ENCODE assay signal across 14 cellular contexts in genomic region chr11:22808559-22809197, GRCh38. TPM values are rescaled to one million over a fixed set of nuclear protein-coding genes. Genes with fewer than 3 reads are reported as not detected.
DNase-seq lines count a peak whose midpoint lies in the region; ATAC-seq, FAIRE-seq and TF ChIP-seq lines count a peak whose summit lies in the region.
"Had no signal": no experiment of that assay in that cellular context is flagged by ENCODE, and none has a peak within 500 bp of the region (broad histone marks: within the 10 kb centered on the region; RNA-seq: fewer than 3 reads in every experiment).

No MANE protein-coding gene starts in this region.

- H3K27ac ChIP-seq in endothelial cell of umbilical vein (ENCODE audit: insufficient read depth, low read depth, low read length) (peak overlapping the region; percentile 52), right lobe of liver (no peak overlapping the region)
- H3K27ac ChIP-seq: vagina had no signal

- TF ChIP-seq POLR2A in endothelial cell of umbilical vein (IDR thresholded peaks at IDR 0.05; ENCODE audit: low read depth, low read length) (peak; percentile 19), right lobe of liver (IDR thresholded peaks at IDR 0.05) (no peak)

- no peaks in the 10 kb centered on the region for H3K9me1 ChIP-seq in endothelial cell of umbilical vein (replicated peaks; ENCODE audit: control insufficient read depth, extremely low read depth, insufficient read depth, low read length)

- dilution Hi-C loops in endothelial cell of umbilical vein (cut with MboI; ENCODE audit: extremely low pct_ligation_motif_present, low sequenced_read_pairs): no loop called here

- intact Hi-C loops in endothelial cell of umbilical vein (cut with micrococcal nuclease) (loop anchor here (1.0 kb wide), 4 partner anchors 16 to 183 kb away; partner anchors contain the start of genes FANCF and SVIP), right lobe of liver (cut with DNase I) (no loop called here)

- no peaks in the 10 kb centered on the region for H4K20me1 ChIP-seq in endothelial cell of umbilical vein (replicated peaks; ENCODE audit: control insufficient read depth, extremely low read depth, insufficient read depth, low read length)

- H3K79me2 ChIP-seq in endothelial cell of umbilical vein (ENCODE audit: control insufficient read depth, insufficient read depth, low read length): no peaks in the 10 kb centered on the region

- peak overlapping the region; percentile 60 for H3K4me2 ChIP-seq in endothelial cell of umbilical vein (ENCODE audit: insufficient read depth, low read length)

- DNase-seq in endothelial cell of umbilical vein (ENCODE audit: low read depth, low spot score) (no peak), right lobe of liver (no peak), RKO (ENCODE audit: low spot score) (no peak)
- DNase-seq in stimulated activated CD4-positive, alpha-beta T cell treated with anti-CD3 and anti-CD28 coated beads, Interleukin-4, amount 100 ng/mL, for 4 hours: no peak
- no peak for DNase-seq in activated T-cell treated with anti-CD3 and anti-CD28 coated beads, Interleukin-2, amount 50 U/mL, for 72 hours
- DNase-seq: activated B cell treated with CpG ODN at 0.5 μM for 24 hours, NCI-H1436 had no signal

- no peak overlapping the region for H3K9ac ChIP-seq in endothelial cell of umbilical vein (replicated peaks; ENCODE audit: extremely low read depth, insufficient read depth, low read length)

- peak overlapping the region; percentile 4 for H2AFZ ChIP-seq in endothelial cell of umbilical vein (ENCODE audit: low read depth, low read length)

- H3K4me3 Mint-ChIP-seq in activated T-cell treated with anti-CD3 and anti-CD28 coated beads, Interleukin-2, amount 50 U/mL, for 72 hours: no peak overlapping the region
- H3K4me3 Mint-ChIP-seq: activated B cell treated with CpG ODN at 0.5 μM for 24 hours had no signal

- H3K36me3 ChIP-seq in endothelial cell of umbilical vein (ENCODE audit: control insufficient read depth in 2 of 2, extremely low read depth in 1 of 2, insufficient read depth in 2 of 2, low read length in 2 of 2) (no peaks in the 10 kb centered on the region), right lobe of liver (peaks cover 0 to 10% (median 0%) of the 10 kb centered on the region in 4 donors)
- H3K36me3 ChIP-seq: vagina had no signal

- H3K4me3 ChIP-seq in endothelial cell of umbilical vein (replicated peaks in 1 of 3; ENCODE audit: insufficient read depth in 1 of 3, low read depth in 1 of 3, low read length in 3 of 3) (peak overlapping the region in 1 of 3 experiments; percentile 16), right lobe of liver (no peak overlapping the region)
- H3K4me3 ChIP-seq: lung, vagina had no signal

- no peaks in the 10 kb centered on the region for H3K27me3 ChIP-seq in endothelial cell of umbilical vein (ENCODE audit: control insufficient read depth in 2 of 2, insufficient read depth in 2 of 2, low read length in 2 of 2)
- H3K27me3 ChIP-seq in right lobe of liver: no peaks in the 10 kb centered on the region
- H3K27me3 ChIP-seq: vagina had no signal

- H3K9me3 Mint-ChIP-seq in activated T-cell treated with anti-CD3 and anti-CD28 coated beads, Interleukin-2, amount 50 U/mL, for 72 hours: peaks cover 3% of the 10 kb centered on the region in 2 donors
- H3K9me3 Mint-ChIP-seq: activated B cell treated with CpG ODN at 0.5 μM for 24 hours had no signal

- no peak overlapping the region for H3K27ac Mint-ChIP-seq in activated T-cell treated with anti-CD3 and anti-CD28 coated beads, Interleukin-2, amount 50 U/mL, for 72 hours
- H3K27ac Mint-ChIP-seq: activated B cell treated with CpG ODN at 0.5 μM for 24 hours had no signal

- BruUV-seq in endothelial cell of umbilical vein (replicated peaks; lab: Mats Ljungman, UMichigan): no TSS peak

- no peaks in the 10 kb centered on the region for H3K27me3 Mint-ChIP-seq in activated T-cell treated with anti-CD3 and anti-CD28 coated beads, Interleukin-2, amount 50 U/mL, for 72 hours (ENCODE audit: low read depth)
- H3K27me3 Mint-ChIP-seq: activated B cell treated with CpG ODN at 0.5 μM for 24 hours had no signal

- H3K4me1 ChIP-seq in endothelial cell of umbilical vein (ENCODE audit: control insufficient read depth, extremely low read depth, insufficient read depth, low read length) (peaks cover 29% of the 10 kb centered on the region), right lobe of liver (peaks cover 0 to 11% (median 0%) of the 10 kb centered on the region in 4 donors)
- H3K4me1 ChIP-seq: vagina had no signal

- WGBS in right lobe of liver (ENCODE audit: insufficient coverage, low coverage, low lambda C conversion rate, missing lambda C conversion rate): 83% methylated on average over 3 of the region's 3 CpGs

- H3K9me3 ChIP-seq in endothelial cell of umbilical vein (replicated peaks; ENCODE audit: control insufficient read depth, insufficient read depth, low read length): peaks cover 5% of the 10 kb centered on the region
- no peaks in the 10 kb centered on the region for H3K9me3 ChIP-seq in right lobe of liver
- H3K9me3 ChIP-seq: vagina had no signal

- H3K36me3 Mint-ChIP-seq in activated T-cell treated with anti-CD3 and anti-CD28 coated beads, Interleukin-2, amount 50 U/mL, for 72 hours (ENCODE audit: insufficient read depth in 2 of 2): peaks cover 3 to 6% of the 10 kb centered on the region in 2 donors

- ATAC-seq in GM18909 (IDR thresholded peaks at IDR 0.05; ENCODE audit: poor library complexity, unreplicated experiment) (peak; percentile 35), GM21576 (IDR thresholded peaks at IDR 0.05; ENCODE audit: unreplicated experiment) (peak; percentile 30), HG03342 (IDR thresholded peaks at IDR 0.05; ENCODE audit: unreplicated experiment) (peak; percentile 41), right lobe of liver (no peak)
- ATAC-seq in activated T-cell treated with anti-CD3 and anti-CD28 coated beads, Interleukin-2, amount 50 U/mL, for 72 hours (replicated peaks in 1 of 2): no peak

- no peak for FAIRE-seq in endothelial cell of umbilical vein (lab: Jason Lieb, UNC)
- FAIRE-seq: frontal cortex had no signal

- CTCF ChIA-PET in endothelial cell of umbilical vein (lab: Charles Lee): interaction anchor here (1.0 to 5.5 kb wide), 7 partner anchors 8 to 106 kb away, joined by 3 to 26 read pairs (median 8); partner anchors contain the start of gene SVIP

- no peak for TF ChIP-seq CTCF in endothelial cell of umbilical vein (IDR thresholded peaks at IDR 0.05; ENCODE audit: extremely low read depth in 1 of 2, insufficient read depth in 1 of 2, low read depth in 1 of 2, low read length in 2 of 2)
- TF ChIP-seq CTCF in right lobe of liver (IDR thresholded peaks at IDR 0.05): no peak

- H3K4me1 Mint-ChIP-seq in activated T-cell treated with anti-CD3 and anti-CD28 coated beads, Interleukin-2, amount 50 U/mL, for 72 hours (ENCODE audit: low read depth): no peaks in the 10 kb centered on the region

- POLR2A ChIA-PET in endothelial cell of umbilical vein (lab: Charles Lee): interaction anchor here (1.0 to 1.2 kb wide), 2 partner anchors 21 to 23 kb away, joined by 3 to 4 read pairs; partner anchors contain the start of gene SVIP

TF ChIP-seq in endothelial cell of umbilical vein, 7 proteins besides CTCF, POLR2A, EP300 and RAD21:
- TF ChIP-seq EZH2 (IDR thresholded peaks at IDR 0.05; ENCODE audit: borderline replicate concordance, low read depth, low read length, severe bottlenecking) (no peak), MYC (IDR thresholded peaks at IDR 0.05; ENCODE audit: low read depth, low read length) (no peak), FOS (IDR thresholded peaks at IDR 0.05; ENCODE audit: borderline replicate concordance, insufficient read depth, low read length) (no peak), JUN (IDR thresholded peaks at IDR 0.05; ENCODE audit: borderline replicate concordance, insufficient read depth, insufficient read length, low read depth) (no peak), GATA2 (IDR thresholded peaks at IDR 0.05; ENCODE audit: insufficient read depth, insufficient read length, low read depth, low read length) (no peak), MAX (IDR thresholded peaks at IDR 0.05; ENCODE audit: insufficient read depth, insufficient read length) (no peak), POLR2AphosphoS5 (IDR thresholded peaks at IDR 0.05; ENCODE audit: insufficient read depth, low read depth, low read length) (no peak)
TF ChIP-seq in endothelial cell of umbilical vein: peak in this region for 0.

RNA-seq across cellular contexts. Expression of gene SVIP, which starts 20.9 kb away (rescaled TPM):
- total RNA-seq in endothelial cell of umbilical vein (69.5 and 70.5 TPM in 2 replicates), right lobe of liver (10 to 100 TPM in 1 of 6 experiments, 1 to 10 TPM in 5; 3.5 to 12.0 (median 5.8) TPM)
- polyA plus RNA-seq in endothelial cell of umbilical vein: 3.2 and 4.6 TPM in 2 replicates
- 16.4 and 17.7 TPM in 2 replicates for polyA plus RNA-seq in endothelial cell of umbilical vein (2011; cell fraction: cytosol; rRNA removed)
- 7.3 and 11.9 TPM in 2 replicates for polyA plus RNA-seq in endothelial cell of umbilical vein (2011; cell fraction: nucleus; rRNA removed)
- 30.4 and 57.6 TPM in 2 replicates for polyA plus RNA-seq in endothelial cell of umbilical vein (2012)
- polyA minus RNA-seq in endothelial cell of umbilical vein: 3.1 and 3.4 TPM in 2 replicates
- polyA minus RNA-seq in endothelial cell of umbilical vein (2011; cell fraction: cytosol; rRNA and poly(A)+ RNA removed): 2.0 TPM
- polyA minus RNA-seq in endothelial cell of umbilical vein (2011; cell fraction: nucleus; rRNA and poly(A)+ RNA removed): 9.8 and 13.8 TPM in 2 replicates
- 10 to 100 TPM; 48.3 to 50.7 TPM for total RNA-seq in activated T-cell treated with anti-CD3 and anti-CD28 coated beads, Interleukin-2, amount 50 U/mL, for 72 hours

RNA-seq across cellular contexts. Expression of gene CCDC179, which starts 51.6 kb away (rescaled TPM):
- total RNA-seq in endothelial cell of umbilical vein (not detected in 2 replicates), right lobe of liver (not detected)
- not detected in 2 replicates for polyA plus RNA-seq in endothelial cell of umbilical vein
- not detected in 2 replicates for polyA plus RNA-seq in endothelial cell of umbilical vein (2011; cell fraction: cytosol; rRNA removed)
- polyA plus RNA-seq in endothelial cell of umbilical vein (2011; cell fraction: nucleus; rRNA removed): not detected in 2 replicates
- polyA plus RNA-seq in endothelial cell of umbilical vein (2012): not detected in 2 replicates
- polyA minus RNA-seq in endothelial cell of umbilical vein: not detected in 2 replicates
- not detected for polyA minus RNA-seq in endothelial cell of umbilical vein (2011; cell fraction: cytosol; rRNA and poly(A)+ RNA removed)
- not detected in 2 replicates for polyA minus RNA-seq in endothelial cell of umbilical vein (2011; cell fraction: nucleus; rRNA and poly(A)+ RNA removed)
- not detected for total RNA-seq in activated T-cell treated with anti-CD3 and anti-CD28 coated beads, Interleukin-2, amount 50 U/mL, for 72 hours
- total RNA-seq: activated B cell treated with CpG ODN at 0.5 μM for 24 hours, frontal cortex, lung, pulmonary artery endothelial cell, vagina had no signal
- polyA plus RNA-seq: lung had no signal

Comparison
In these comparisons a context has a peak if more than half of its experiments do, and no peak if none do; other contexts are left out.
1. ATAC-seq: peak in GM18909 (single experiment), GM21576 (single experiment) and HG03342 (single experiment); none in right lobe of liver (0 of 4) and activated T-cell treated with anti-CD3 and anti-CD28 coated beads, Interleukin-2, amount 50 U/mL, for 72 hours (0 of 2).